29 cellular contexts compared by ENCODE assay signal in the genomic region with DNA sequence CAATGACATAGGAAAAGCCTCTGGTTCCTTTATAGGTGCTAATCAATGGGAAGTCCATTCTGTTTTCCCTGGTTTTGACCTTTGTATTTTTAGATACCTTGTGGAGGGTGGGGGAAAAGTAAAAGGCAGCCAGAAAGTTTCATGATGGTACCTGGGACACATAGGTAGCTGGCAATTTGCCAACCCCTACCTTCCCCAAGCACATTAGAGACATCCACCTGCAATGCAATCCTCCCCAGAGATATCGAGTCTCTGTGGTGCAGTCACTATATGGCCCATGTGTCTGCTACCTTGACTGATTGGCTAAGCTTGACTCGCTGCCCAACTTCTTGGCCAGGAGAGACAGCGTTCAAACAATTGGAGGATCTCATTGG.
"Had no signal": no experiment of that assay in that cellular context is flagged by ENCODE, and none has a peak within 500 bp of the region (broad histone marks: within the 10 kb centered on the region; RNA-seq: fewer than 3 reads in every experiment).

No MANE protein-coding gene starts in this region.

- H3K36me3 ChIP-seq: MG63 had no signal

- H3K4me3 ChIP-seq: MG63 had no signal

- DNase-seq: Karpas-422, Kasumi-1, MM.1S, MV-4-11, NCI-H1048, NCI-H1092, NCI-H1092 treated with DMSO at 0.1 percent for 48 hours, NCI-H1105, NCI-H1105 treated with DMSO at 0.1 percent for 48 hours, NCI-H1417, NCI-H1417 treated with DMSO at 0.1 percent for 48 hours, NCI-H1436, NCI-H1436 treated with DMSO at 0.1 percent for 48 hours, NCI-H146, NCI-H187, NCI-H187 treated with DMSO at 0.1 percent for 48 hours, NCI-H1930, NCI-H2029, NCI-H2029 treated with DMSO at 0.1 percent for 48 hours, NCI-H2081, NCI-H2081 treated with DMSO at 0.1 percent for 48 hours, NCI-H2107, NCI-H2227 treated with DMSO at 0.1 percent for 48 hours, NCI-H226, NCI-H345, NCI-H510A, NCI-H510A treated with DMSO at 0.1 percent for 48 hours, NCI-H524 treated with DMSO at 0.1 percent for 48 hours had no signal

- H3K27me3 ChIP-seq: MG63 had no signal
